Comparison of ENCODE assay signal across 8 cellular contexts in the genomic region with DNA sequence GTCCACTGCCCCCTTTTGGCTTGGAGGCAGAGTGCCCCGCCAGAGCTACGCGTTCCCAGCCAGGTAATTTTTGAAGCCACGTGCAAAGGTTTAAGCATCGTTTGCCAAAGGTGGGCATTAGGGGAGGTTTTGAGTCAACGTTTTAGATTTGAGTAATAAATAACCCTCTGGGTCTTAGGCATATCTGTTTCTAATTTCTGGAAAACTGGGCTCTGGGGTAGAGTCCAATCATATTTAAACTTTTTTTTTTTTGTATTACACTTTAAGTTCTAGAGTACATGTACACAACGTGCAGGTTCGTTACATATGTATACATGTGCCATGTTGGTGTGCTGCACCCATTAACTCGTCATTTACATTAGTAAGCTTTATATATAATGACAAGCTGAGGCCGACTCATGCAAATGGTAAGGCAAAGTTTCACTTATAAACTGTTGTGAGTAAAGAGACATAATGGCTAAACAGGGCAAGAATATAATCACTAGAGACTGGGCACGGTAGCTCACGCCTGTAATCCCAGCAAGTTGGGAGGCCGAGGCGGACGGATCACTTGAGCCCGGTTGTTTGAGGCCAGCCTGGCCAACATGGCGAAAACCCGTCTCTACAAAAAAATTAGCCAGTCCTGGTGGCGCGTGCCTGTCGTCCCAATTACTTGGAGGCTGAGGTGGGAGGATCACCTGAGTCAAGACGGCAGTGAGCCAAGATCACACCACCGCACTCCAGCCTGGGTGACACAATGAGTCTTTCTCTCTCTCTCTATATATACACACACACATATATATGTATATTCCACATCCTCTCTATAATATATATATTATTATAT. TPM values are rescaled to one million over a fixed set of nuclear protein-coding genes. Genes with fewer than 3 reads are reported as not detected.
DNase-seq lines count a peak whose midpoint lies in the region; ATAC-seq, FAIRE-seq and TF ChIP-seq lines count a peak whose summit lies in the region.

No MANE protein-coding gene starts in this region.

- no peaks in the 10 kb centered on the region for H4K20me1 ChIP-seq in osteoblast (ENCODE audit: insufficient read depth, low read length)

- H2AFZ ChIP-seq in osteoblast (ENCODE audit: low read length): peak overlapping the region; percentile 94

- H3K4me1 ChIP-seq in ectodermal cell (ENCODE audit: control insufficient read depth, insufficient read depth, low read length) (no peaks in the 10 kb centered on the region), osteoblast (ENCODE audit: insufficient read depth, low read length) (no peaks in the 10 kb centered on the region)

- no peaks in the 10 kb centered on the region for H3K9me3 ChIP-seq in MG63
- no peaks in the 10 kb centered on the region for H3K9me3 ChIP-seq in ectodermal cell (ENCODE audit: control insufficient read depth, low read length)
- no peaks in the 10 kb centered on the region for H3K9me3 ChIP-seq in osteoblast (ENCODE audit: low read depth, low read length)

- H3K4me2 ChIP-seq in osteoblast (ENCODE audit: insufficient read depth, low read length): peak overlapping the region; percentile 82

- H3K4me3 ChIP-seq in MG63 (peak overlapping the region; percentile 88), ectodermal cell (ENCODE audit: insufficient read depth, low read depth, low read length) (peak overlapping the region; percentile 86), osteoblast (ENCODE audit: insufficient read depth, low read length) (peak overlapping the region; percentile 94)

- H3K79me2 ChIP-seq in osteoblast (ENCODE audit: insufficient read depth, low read length): peaks cover 38% of the 10 kb centered on the region

- no peak for FAIRE-seq in D721Med (lab: Jason Lieb, UNC)

- DNase-seq in D721Med (ENCODE audit: insufficient read length, low spot score) (no peak), MG63 (no peak), osteoblast (ENCODE audit: insufficient read length, low spot score, missing footprints) (no peak), DMS153 treated with DMSO at 0.1 percent for 48 hours (lab: John Stamatoyannopoulos, UW; ENCODE audit: unreplicated experiment) (no peak), NCI-H748 (lab: John Stamatoyannopoulos, UW; ENCODE audit: unreplicated experiment) (no peak)
- DNase-seq in activated CD8-positive, alpha-beta memory T cell treated with anti-CD3 and anti-CD28 coated beads, Interleukin-2, amount 50 U/mL, for 4 hours: no peak

- peaks cover 3% of the 10 kb centered on the region; the same call in 1 of the 2 replicates for H3K36me3 ChIP-seq in MG63
- no peaks in the 10 kb centered on the region for H3K36me3 ChIP-seq in ectodermal cell (ENCODE audit: control insufficient read depth, insufficient read depth, low read length)
- H3K36me3 ChIP-seq in osteoblast (ENCODE audit: insufficient read depth, low read length): no peaks in the 10 kb centered on the region

- no peaks in the 10 kb centered on the region for H3K27me3 ChIP-seq in MG63
- no peaks in the 10 kb centered on the region for H3K27me3 ChIP-seq in ectodermal cell (ENCODE audit: control insufficient read depth, insufficient read depth, low read length, poor library complexity, severe bottlenecking)
- H3K27me3 ChIP-seq in osteoblast (ENCODE audit: insufficient read depth, low read length): no peaks in the 10 kb centered on the region

- no peak for ATAC-seq in HG02678 (IDR thresholded peaks at IDR 0.05; ENCODE audit: unreplicated experiment)

- TF ChIP-seq CTCF in D721Med (IDR thresholded peaks at IDR 0.05; ENCODE audit: insufficient read depth, missing control alignments) (peak; percentile 81), osteoblast (IDR thresholded peaks at IDR 0.05; ENCODE audit: extremely low read depth, low read depth, low read length) (peak; percentile 86)

- H3K27ac ChIP-seq in ectodermal cell (ENCODE audit: insufficient read depth, low read depth, low read length, poor library complexity, severe bottlenecking) (no peak overlapping the region), osteoblast (ENCODE audit: low read depth, low read length) (no peak overlapping the region)

- 62 to 64% methylated on average over 23 of the region's 23 CpGs for WGBS in ectodermal cell, 2 experiments

RNA-seq across cellular contexts. Expression of gene NR2C1, which starts 0.5 kb away (rescaled TPM):
- 7.6 and 15.7 TPM in 2 replicates for total RNA-seq in MG63 (2014; rRNA removed; shearing (Covaris generic); ENCODE audit: low replicate concordance)
- polyA plus RNA-seq in ectodermal cell (2013, experiment 1 of 4): 96.1 TPM
- 106 TPM for polyA plus RNA-seq in ectodermal cell (2013, experiment 2 of 4)
- polyA plus RNA-seq in ectodermal cell (2013, experiment 3 of 4): 95.0 TPM
- 95.5 TPM for polyA plus RNA-seq in ectodermal cell (2013, experiment 4 of 4)
- 22.1 and 23.9 TPM in 2 replicates for total RNA-seq in osteoblast
